30 cellular contexts compared by ENCODE assay signal in genomic region chr2:110167326-110167955, GRCh38. TPM values are rescaled to one million over a fixed set of nuclear protein-coding genes. Genes with fewer than 3 reads are reported as not detected.
A peak's percentile ranks its signal among the peaks of the same experiment; 100 is the strongest.
DNase-seq lines count a peak whose midpoint lies in the region; ATAC-seq, FAIRE-seq and TF ChIP-seq lines count a peak whose summit lies in the region.
"Had no signal": no experiment of that assay in that cellular context is flagged by ENCODE, and none has a peak within 500 bp of the region (broad histone marks: within the 10 kb centered on the region; RNA-seq: fewer than 3 reads in every experiment).

No MANE protein-coding gene starts in this region.

- peak overlapping the region; percentile 55; the same call in 1 of the 2 replicates for H3K27ac ChIP-seq in HUES6 (ENCODE audit: low read depth, low read length)
- no peak overlapping the region for H3K27ac ChIP-seq in astrocyte (ENCODE audit: low read depth, low read length)
- no peak overlapping the region for H3K27ac ChIP-seq in caudate nucleus (ENCODE audit: low read depth, low read length)
- H3K27ac ChIP-seq: heart right ventricle, HL-60, neutrophil, uterus, WERI-Rb-1 had no signal

- ATAC-seq in HG02840 (IDR thresholded peaks at IDR 0.05; ENCODE audit: low FRiP score, unreplicated experiment) = no peak
- ATAC-seq: HCT116, heart right ventricle, left lobe of liver, Panc1 had no signal

- H3K9me3 Mint-ChIP-seq in astrocyte (ENCODE audit: unreplicated experiment) = no peaks in the 10 kb centered on the region
- H3K9me3 Mint-ChIP-seq: activated CD4-positive, alpha-beta T cell treated with anti-CD3 and anti-CD28 coated beads, Interleukin-2, amount 10 ng/mL, durations not matched to agents 24 days and 14 days; CD4-positive, alpha-beta T cell had no signal

- H3K27me3 Mint-ChIP-seq in astrocyte (ENCODE audit: low read depth, unreplicated experiment) = peaks cover 1% of the 10 kb centered on the region
- H3K27me3 Mint-ChIP-seq: CD4-positive, alpha-beta T cell; progenitor cell of endocrine pancreas had no signal

- no peak overlapping the region for H3K9ac ChIP-seq in HUES6 (ENCODE audit: low read length)
- no peak overlapping the region for H3K9ac ChIP-seq in astrocyte (ENCODE audit: low read length)

- FAIRE-seq in astrocyte (lab: Jason Lieb, UNC) = no peak
- FAIRE-seq: colon had no signal

- no peak overlapping the region for H2AFZ ChIP-seq in astrocyte (ENCODE audit: low read depth, low read length)

- no peak for TF ChIP-seq CTCF in astrocyte (IDR thresholded peaks at IDR 0.05; ENCODE audit: insufficient read depth, low read depth, low read length)

- no peaks in the 10 kb centered on the region for H3K36me3 Mint-ChIP-seq in astrocyte (ENCODE audit: low read depth, unreplicated experiment)

- H3K4me3 ChIP-seq in HUES6 (ENCODE audit: low read depth, low read length) (peak overlapping the region; percentile 22; the same call in 1 of the 2 replicates), astrocyte (ENCODE audit: insufficient read depth, low read depth, low read length) (no peak overlapping the region)
- H3K4me3 ChIP-seq: heart right ventricle, uterus had no signal

- H3K9me3 ChIP-seq in HUES6 (ENCODE audit: control insufficient read depth, insufficient read depth, low read depth, low read length) (no peaks in the 10 kb centered on the region), astrocyte (ENCODE audit: insufficient read depth, low read depth, low read length) (no peaks in the 10 kb centered on the region)
- H3K9me3 ChIP-seq: heart right ventricle, neutrophil, uterus had no signal

- no peaks in the 10 kb centered on the region for H3K79me2 ChIP-seq in astrocyte (ENCODE audit: insufficient read depth, low read length)

- no peaks in the 10 kb centered on the region for H4K20me1 ChIP-seq in astrocyte (ENCODE audit: insufficient read depth, low read length)

- H3K4me2 ChIP-seq in astrocyte (ENCODE audit: low read length) = no peak overlapping the region

- peaks cover 20% of the 10 kb centered on the region for H3K4me1 ChIP-seq in HUES6 (ENCODE audit: control insufficient read depth, insufficient read depth, low read length)
- peaks cover 4% of the 10 kb centered on the region for H3K4me1 ChIP-seq in astrocyte (ENCODE audit: insufficient read depth, low read length)
- H3K4me1 ChIP-seq: uterus had no signal

- H3K27me3 ChIP-seq in HUES6 (ENCODE audit: control insufficient read depth, insufficient read depth, low read length) (no peaks in the 10 kb centered on the region), astrocyte (ENCODE audit: insufficient read depth, low read length) (no peaks in the 10 kb centered on the region)
- H3K27me3 ChIP-seq: heart right ventricle, uterus had no signal

- DNase-seq in astrocyte (ENCODE audit: low read depth) (peak; percentile 40), iPS DF 4.7 (ENCODE audit: extremely low read depth, low spot score) (peak; percentile 16), caudate nucleus (lab: John Stamatoyannopoulos, UW) (no peak), NCI-H1105 (lab: John Stamatoyannopoulos, UW) (no peak), germinal center (ENCODE audit: low spot score) (no peak)
- DNase-seq: activated CD4-positive, alpha-beta T cell treated with anti-CD3 and anti-CD28 coated beads, Interleukin-2, amount 10 ng/mL, durations not matched to agents 24 days and 14 days; activated naive CD4-positive, alpha-beta T cell; activated T-cell treated with anti-CD3 and anti-CD28 coated beads, Interleukin-2, amount 50 U/mL, for 48 hours; CD4-positive, alpha-beta T cell; effector CD4-positive, alpha-beta T cell; heart right ventricle; mesenchymal stem cell; NCI-H1092; NCI-H187; NCI-H524; NK-92 treated with Interleukin-12 subunit alpha and Interleukin-12 subunit beta, amount 100 ng/mL, for 24 hours; SHP77 treated with DMSO at 0.1 percent for 48 hours; stimulated activated naive CD4-positive, alpha-beta T cell treated with Interleukin-2 at 50 U/mL for 16 hours; T-helper 9 cell; uterus; WERI-Rb-1 had no signal

- peak overlapping the region; percentile 88 for H3K27ac Mint-ChIP-seq in astrocyte (ENCODE audit: unreplicated experiment)
- H3K27ac Mint-ChIP-seq: activated CD4-positive, alpha-beta T cell treated with anti-CD3 and anti-CD28 coated beads, Interleukin-2, amount 10 ng/mL, durations not matched to agents 24 days and 14 days; CD4-positive, alpha-beta T cell; progenitor cell of endocrine pancreas had no signal

- H3K4me1 Mint-ChIP-seq in astrocyte (ENCODE audit: low read depth, unreplicated experiment) = peaks cover 15% of the 10 kb centered on the region

- H3K4me3 Mint-ChIP-seq in astrocyte (ENCODE audit: unreplicated experiment) = no peak overlapping the region
- H3K4me3 Mint-ChIP-seq: activated CD4-positive, alpha-beta T cell treated with anti-CD3 and anti-CD28 coated beads, Interleukin-2, amount 10 ng/mL, durations not matched to agents 24 days and 14 days; CD4-positive, alpha-beta T cell had no signal

- H3K36me3 ChIP-seq in HUES6 (ENCODE audit: control insufficient read depth, insufficient read depth, low read length) = no peaks in the 10 kb centered on the region
- H3K36me3 ChIP-seq in astrocyte (ENCODE audit: insufficient read depth, low read length) = no peaks in the 10 kb centered on the region
- H3K36me3 ChIP-seq: neutrophil, uterus, WERI-Rb-1 had no signal

RNA-seq across cellular contexts. Expression of gene NPHP1, which starts 37.4 kb away (rescaled TPM):
- total RNA-seq in astrocyte = 3.3 and 4.9 TPM in 2 replicates

RNA-seq across cellular contexts. Expression of gene MTLN, which starts 44.9 kb away (rescaled TPM):
- total RNA-seq in astrocyte = 20.3 and 22.2 TPM in 2 replicates

RNA-seq across cellular contexts. Expression of gene MALL, which starts 51.8 kb away (rescaled TPM):
- 0.19 and 0.36 TPM in 2 replicates for total RNA-seq in astrocyte
- total RNA-seq: CD4-positive, alpha-beta T cell had no signal

Comparison
In these comparisons a context has a peak if more than half of its experiments do, and no peak if none do; other contexts are left out.
1. DNase-seq: peak in astrocyte (single experiment) and iPS DF 4.7 (single experiment); none in caudate nucleus (0 of 61), NCI-H1105 (single experiment) and germinal center (single experiment).